Comparison of ENCODE assay signal across 8 cellular contexts in the genomic region with DNA sequence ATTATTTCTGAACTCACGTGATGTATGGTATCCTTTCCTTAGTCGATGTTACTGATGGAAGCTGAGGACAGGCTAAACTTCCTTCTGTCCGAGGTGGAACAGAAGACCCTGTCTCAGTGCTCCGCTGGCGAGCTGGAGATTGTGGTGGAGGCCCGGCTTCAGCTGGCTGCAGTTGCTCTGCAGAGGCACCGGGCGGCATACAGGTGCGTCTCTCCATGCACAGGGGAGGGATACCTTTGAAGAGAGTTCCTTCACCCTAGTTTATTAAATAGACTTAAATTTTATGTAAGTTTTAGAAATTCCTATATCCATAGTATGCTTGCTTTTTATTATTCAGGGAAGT.
DNase-seq lines count a peak whose midpoint lies in the region; ATAC-seq and TF ChIP-seq lines count a peak whose summit lies in the region.

No MANE protein-coding gene starts in this region.

- H3K4me2 ChIP-seq in OCI-LY3 (ENCODE audit: low read length), result peak overlapping the region; percentile 86

- peaks cover 8% of the 10 kb centered on the region for H3K4me1 Mint-ChIP-seq in CD14-positive monocyte
- no peaks in the 10 kb centered on the region for H3K4me1 Mint-ChIP-seq in endothelial cell (ENCODE audit: unreplicated experiment)

- no peak for TF ChIP-seq CTCF in CD14-positive monocyte (IDR thresholded peaks at IDR 0.05)
- TF ChIP-seq CTCF in OCI-LY3 (IDR thresholded peaks at IDR 0.05; ENCODE audit: low read depth, low read length), result peak; percentile 31; the same call in 1 of the 2 replicates
- TF ChIP-seq CTCF in brain microvascular endothelial cell (IDR thresholded peaks at IDR 0.05; ENCODE audit: low read depth, low read length, missing control alignments), result peak; percentile 51
- no peak for TF ChIP-seq CTCF in endothelial cell (IDR thresholded peaks at IDR 0.05; ENCODE audit: unreplicated experiment)

- DNase-seq in CD14-positive monocyte (ENCODE audit: low spot score), result no peak
- DNase-seq in brain microvascular endothelial cell, result peak; percentile 9
- DNase-seq in NCI-H187 (lab: John Stamatoyannopoulos, UW), result no peak
- DNase-seq in endothelial cell (ENCODE audit: low spot score), result no peak

- H3K4me3 Mint-ChIP-seq in CD14-positive monocyte, result peak overlapping the region; percentile 65 to 91
- H3K4me3 Mint-ChIP-seq in endothelial cell (ENCODE audit: unreplicated experiment), result no peak overlapping the region

- ATAC-seq in GM18909 (IDR thresholded peaks at IDR 0.05; ENCODE audit: poor library complexity, unreplicated experiment) (peak; percentile 54), HG03095 (IDR thresholded peaks at IDR 0.05; ENCODE audit: unreplicated experiment) (peak; percentile 63)

- H3K36me3 Mint-ChIP-seq in CD14-positive monocyte (no peaks in the 10 kb centered on the region), endothelial cell (ENCODE audit: low read depth, unreplicated experiment) (no peaks in the 10 kb centered on the region)

- in situ Hi-C loops in brain microvascular endothelial cell (cut with HindIII; ENCODE audit: low pct_ligation_motif_present, low sequenced_read_pairs), result no loop called here

- no peaks in the 10 kb centered on the region for H3K27me3 ChIP-seq in OCI-LY3 (ENCODE audit: low read depth, low read length)
- no peaks in the 10 kb centered on the region for H3K27me3 ChIP-seq in brain microvascular endothelial cell (replicated peaks)
- no peaks in the 10 kb centered on the region for H3K27me3 ChIP-seq in mucosa of rectum (ENCODE audit: control insufficient read depth in 2 of 2, insufficient read depth in 2 of 2, low read length in 2 of 2)

- H3K9me3 Mint-ChIP-seq in CD14-positive monocyte, result peaks cover 0 to 4% (median 0%) of the 10 kb centered on the region in 7 donors
- no peaks in the 10 kb centered on the region for H3K9me3 Mint-ChIP-seq in endothelial cell (ENCODE audit: unreplicated experiment)

- no peaks in the 10 kb centered on the region for H4K20me1 ChIP-seq in OCI-LY3 (ENCODE audit: insufficient read depth, low read length)

- no peaks in the 10 kb centered on the region for H3K9me3 ChIP-seq in OCI-LY3 (ENCODE audit: insufficient read depth, low read length)
- H3K9me3 ChIP-seq in mucosa of rectum (ENCODE audit: control insufficient read depth in 2 of 2, low read length in 2 of 2), result no peaks in the 10 kb centered on the region

- no peaks in the 10 kb centered on the region for H3K36me3 ChIP-seq in OCI-LY3 (replicated peaks; ENCODE audit: low read depth, low read length)
- H3K36me3 ChIP-seq in brain microvascular endothelial cell (replicated peaks), result no peaks in the 10 kb centered on the region
- no peaks in the 10 kb centered on the region for H3K36me3 ChIP-seq in mucosa of rectum (ENCODE audit: control insufficient read depth in 2 of 2, insufficient read depth in 2 of 2, low read length in 2 of 2)

- H3K4me1 ChIP-seq in OCI-LY3 (ENCODE audit: low read length) (peaks cover 5% of the 10 kb centered on the region), mucosa of rectum (ENCODE audit: control insufficient read depth in 2 of 2, insufficient read depth in 2 of 2, low read length in 2 of 2) (no peaks in the 10 kb centered on the region)

- H3K27ac ChIP-seq in OCI-LY3 (ENCODE audit: low read length) (peak overlapping the region; percentile 44), brain microvascular endothelial cell (peak overlapping the region; percentile 35), mucosa of rectum (ENCODE audit: low read depth in 2 of 2, low read length in 2 of 2) (peak overlapping the region; percentile 12 to 25)

- peak overlapping the region; percentile 32 to 86 (median 70) for H3K27ac Mint-ChIP-seq in CD14-positive monocyte
- H3K27ac Mint-ChIP-seq in endothelial cell (ENCODE audit: unreplicated experiment), result no peak overlapping the region

- peak overlapping the region; percentile 94 for H2AFZ ChIP-seq in OCI-LY3 (ENCODE audit: low read depth, low read length)

- peak overlapping the region; percentile 80 for H3K4me3 ChIP-seq in OCI-LY3 (ENCODE audit: low read length)
- H3K4me3 ChIP-seq in brain microvascular endothelial cell (ENCODE audit: low read depth, low read length), result peak overlapping the region; percentile 41
- H3K4me3 ChIP-seq in mucosa of rectum (ENCODE audit: low read length in 2 of 2), result peak overlapping the region; percentile 67 to 69

- no peaks in the 10 kb centered on the region for H3K27me3 Mint-ChIP-seq in CD14-positive monocyte (ENCODE audit: low read depth in 3 of 3)
- H3K27me3 Mint-ChIP-seq in endothelial cell (ENCODE audit: unreplicated experiment), result no peaks in the 10 kb centered on the region

- no peaks in the 10 kb centered on the region for H3K79me2 ChIP-seq in OCI-LY3 (ENCODE audit: low read length)

- intact Hi-C loops in CD14-positive monocyte (cut with micrococcal nuclease), result no loop called here

- peak overlapping the region; percentile 59 for H3K9ac ChIP-seq in OCI-LY3 (ENCODE audit: low read length)
- H3K9ac ChIP-seq in mucosa of rectum (ENCODE audit: low read depth in 1 of 2, low read length in 2 of 2), result peak overlapping the region in 1 of 2 donors; percentile 39

Comparison
In these comparisons a context has a peak if more than half of its experiments do, and no peak if none do; other contexts are left out.
1. CTCF ChIP-seq: peak in OCI-LY3 (single experiment) and brain microvascular endothelial cell (single experiment); none in CD14-positive monocyte (single experiment) and endothelial cell (single experiment).
2. Peak in every context shown above with its lines, with median percentiles within 50 percentile points of each other: H3K27ac ChIP-seq and H3K4me3 ChIP-seq.